20 cellular contexts compared by ENCODE assay signal in the genomic region with DNA sequence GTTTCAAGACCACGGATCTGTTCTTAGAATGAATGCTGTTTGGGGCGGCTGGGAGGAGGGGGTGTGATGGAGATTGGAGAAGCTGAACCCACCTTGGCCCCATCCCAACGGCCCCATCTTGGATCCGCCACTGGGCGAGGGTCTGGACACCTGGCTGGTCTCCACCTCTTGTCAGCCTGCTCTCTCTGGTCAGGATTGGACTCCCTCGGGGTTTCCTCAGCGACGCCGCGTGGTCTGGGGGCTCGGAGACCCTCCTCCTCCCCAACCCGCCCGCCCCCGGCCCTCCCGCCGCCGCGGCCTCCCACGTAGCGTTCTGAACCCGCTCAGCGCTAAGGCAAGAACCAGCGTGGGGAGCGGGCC. TPM values are rescaled to one million over a fixed set of nuclear protein-coding genes. Genes with fewer than 3 reads are reported as not detected.
A peak's percentile ranks its signal among the peaks of the same experiment; 100 is the strongest.
DNase-seq lines count a peak whose midpoint lies in the region; ATAC-seq and TF ChIP-seq lines count a peak whose summit lies in the region.
"Had no signal": no experiment of that assay in that cellular context is flagged by ENCODE, and none has a peak within 500 bp of the region (broad histone marks: within the 10 kb centered on the region; RNA-seq: fewer than 3 reads in every experiment).

No MANE protein-coding gene starts in this region.

- TF ChIP-seq CTCF in left ventricle myocardium inferior (IDR thresholded peaks at IDR 0.05; ENCODE audit: borderline replicate concordance) (no peak), esophagus muscularis mucosa (IDR thresholded peaks at IDR 0.05) (no peak), neural cell (IDR thresholded peaks at IDR 0.05; ENCODE audit: poor library complexity, severe bottlenecking) (no peak), tibial artery (IDR thresholded peaks at IDR 0.05) (no peak), foreskin fibroblast (IDR thresholded peaks at IDR 0.05; ENCODE audit: low read depth, low read length) (no peak), OCI-LY7 (conservative IDR thresholded peaks at IDR 0.05; ENCODE audit: low read length) (no peak)

- H3K4me3 ChIP-seq in left ventricle myocardium inferior (peak overlapping the region; percentile 84), esophagus muscularis mucosa (peak overlapping the region; percentile 19 to 43 (median 26)), neural cell (ENCODE audit: low read length) (peak overlapping the region; percentile 55), tibial artery (peak overlapping the region; percentile 28 to 41), foreskin fibroblast (ENCODE audit: low read depth in 1 of 2, low read length in 2 of 2) (no peak overlapping the region), OCI-LY7 (ENCODE audit: low read depth, low read length, poor library complexity, severe bottlenecking) (no peak overlapping the region)
- H3K4me3 ChIP-seq: A549, SJCRH30 had no signal

- H3K4me2 ChIP-seq in neural cell (ENCODE audit: low read length) (no peak overlapping the region), OCI-LY7 (ENCODE audit: low read length) (no peak overlapping the region)
- H3K4me2 ChIP-seq: A549 had no signal

- CTCF ChIA-PET in OCI-LY7 (lab: Charles Lee; ENCODE audit: unreplicated experiment), result no interaction called here

- DNase-seq in left ventricle myocardium inferior (no peak), left cardiac atrium (no peak), esophagus muscularis mucosa (ENCODE audit: extremely low spot score) (no peak), tibial artery (no peak), foreskin fibroblast (no peak), OCI-LY7 (ENCODE audit: low spot score) (no peak)
- DNase-seq: activated CD4-positive, alpha-beta memory T cell treated with anti-CD3 and anti-CD28 coated beads, Interleukin-2, amount 10 ng/mL, durations not matched to agents 7 days and 5 days; activated naive CD4-positive, alpha-beta T cell treated with Interleukin-2 at 50 U/mL for 16 hours; activated T-cell treated with anti-CD3 and anti-CD28 coated beads, Interleukin-2, amount 50 U/mL, for 24 hours; DMS 273 treated with DMSO at 0.1 percent for 48 hours; NCI-H1105 treated with DMSO at 0.1 percent for 48 hours; OCI-M1; SJCRH30; stimulated activated CD8-positive, alpha-beta memory T cell treated with anti-CD3 and anti-CD28 coated beads, Interleukin-4, amount 100 ng/mL, for 48 hours; T-helper 17 cell; WERI-Rb-1 had no signal

- H3K9me2 ChIP-seq in neural cell (ENCODE audit: insufficient read depth, low read length) (no peaks in the 10 kb centered on the region), OCI-LY7 (ENCODE audit: insufficient read depth, low read length) (no peaks in the 10 kb centered on the region)

- no peaks in the 10 kb centered on the region for H3K9me3 ChIP-seq in left ventricle myocardium inferior (replicated peaks)
- no peaks in the 10 kb centered on the region for H3K9me3 ChIP-seq in esophagus muscularis mucosa
- H3K9me3 ChIP-seq in neural cell (ENCODE audit: low read length), result peaks cover 11% of the 10 kb centered on the region
- no peaks in the 10 kb centered on the region for H3K9me3 ChIP-seq in tibial artery
- H3K9me3 ChIP-seq in OCI-LY7 (ENCODE audit: low read length), result no peaks in the 10 kb centered on the region
- H3K9me3 ChIP-seq: A549, SJCRH30 had no signal

- intact Hi-C loops in left ventricle myocardium inferior (cut with micrococcal nuclease) (no loop called here), left cardiac atrium (cut with DNase I) (no loop called here), esophagus muscularis mucosa (cut with DNase I) (loop anchor here (5.0 kb wide), 1 partner anchor 133 kb away; no protein-coding TSS in a partner anchor), tibial artery (cut with DNase I; ENCODE audit: low total_unique reads) (no loop called here), OCI-LY7 (cut with micrococcal nuclease; ENCODE audit: unreplicated experiment) (no loop called here)

- no peak for TF ChIP-seq POLR2A in esophagus muscularis mucosa (IDR thresholded peaks at IDR 0.05; ENCODE audit: low read depth)

- no peak for TF ChIP-seq RAD21 in neural cell (conservative IDR thresholded peaks at IDR 0.05)

- no peak for TF ChIP-seq EP300 in esophagus muscularis mucosa (IDR thresholded peaks at IDR 0.05)
- TF ChIP-seq EP300 in neural cell (conservative IDR thresholded peaks at IDR 0.05; ENCODE audit: poor library complexity, severe bottlenecking), result no peak

- H3K79me2 ChIP-seq in neural cell (replicated peaks; ENCODE audit: insufficient read depth, low read length) (no peaks in the 10 kb centered on the region), OCI-LY7 (ENCODE audit: insufficient read depth, low read depth, low read length) (peaks cover 2% of the 10 kb centered on the region; the same call in 1 of the 2 replicates)

- no peak overlapping the region for H3K9ac ChIP-seq in neural cell (ENCODE audit: low read length)

- no TSS peak for BruUV-seq in OCI-LY7 (replicated peaks; lab: Mats Ljungman, UMichigan)

- H4K20me1 ChIP-seq in neural cell (ENCODE audit: insufficient read depth), result no peaks in the 10 kb centered on the region
- H4K20me1 ChIP-seq in OCI-LY7 (ENCODE audit: insufficient read depth, low read length), result no peaks in the 10 kb centered on the region

- H3K27me3 ChIP-seq in left ventricle myocardium inferior (ENCODE audit: low read depth), result peaks cover 97% of the 10 kb centered on the region
- H3K27me3 ChIP-seq in esophagus muscularis mucosa, result peaks cover 4 to 96% (median 56%) of the 10 kb centered on the region in 4 donors
- H3K27me3 ChIP-seq in neural cell (ENCODE audit: insufficient read depth, low read depth, low read length), result peaks cover 99% of the 10 kb centered on the region
- H3K27me3 ChIP-seq in tibial artery, result peaks cover 0 to 88% of the 10 kb centered on the region in 2 donors
- H3K27me3 ChIP-seq: SJCRH30 had no signal

- H2AFZ ChIP-seq in neural cell (ENCODE audit: low read depth, low read length) (no peak overlapping the region), OCI-LY7 (ENCODE audit: low read length) (no peak overlapping the region)

- no peak overlapping the region for H3K27ac ChIP-seq in left ventricle myocardium inferior (replicated peaks)
- H3K27ac ChIP-seq in esophagus muscularis mucosa (replicated peaks in 1 of 4), result no peak overlapping the region
- H3K27ac ChIP-seq in neural cell (ENCODE audit: low read length), result no peak overlapping the region
- H3K27ac ChIP-seq in tibial artery, result no peak overlapping the region
- no peak overlapping the region for H3K27ac ChIP-seq in OCI-LY7 (ENCODE audit: low read depth, low read length, poor library complexity, severe bottlenecking)
- H3K27ac ChIP-seq: A549, SJCRH30, WERI-Rb-1 had no signal

- H3K36me3 ChIP-seq in left ventricle myocardium inferior (no peaks in the 10 kb centered on the region), esophagus muscularis mucosa (no peaks in the 10 kb centered on the region), neural cell (ENCODE audit: insufficient read depth, low read length) (no peaks in the 10 kb centered on the region), tibial artery (no peaks in the 10 kb centered on the region), OCI-LY7 (ENCODE audit: insufficient read depth, low read length) (no peaks in the 10 kb centered on the region)
- H3K36me3 ChIP-seq: SJCRH30, WERI-Rb-1 had no signal

- H3F3A ChIP-seq in neural cell (ENCODE audit: insufficient read depth, low read length, poor library complexity, severe bottlenecking), result no peaks in the 10 kb centered on the region

- H3K4me1 ChIP-seq in left ventricle myocardium inferior (peaks cover 90% of the 10 kb centered on the region), esophagus muscularis mucosa (peaks cover 53 to 89% (median 79%) of the 10 kb centered on the region in 4 donors), tibial artery (peaks cover 0 to 67% (median 54%) of the 10 kb centered on the region in 4 donors), OCI-LY7 (ENCODE audit: insufficient read depth, low read length, poor library complexity, severe bottlenecking) (peaks cover 25% of the 10 kb centered on the region)
- H3K4me1 ChIP-seq: SJCRH30 had no signal

- POLR2A ChIA-PET in OCI-LY7 (lab: Charles Lee), result no interaction called here

- ATAC-seq in left cardiac atrium (no peak), HG02970 (IDR thresholded peaks at IDR 0.05; ENCODE audit: low FRiP score, unreplicated experiment) (no peak)
- ATAC-seq: A549, left lobe of liver, T-helper 17 cell had no signal

- WGBS in esophagus muscularis mucosa, result 39% methylated on average over 2 of the region's 24 CpGs

TF ChIP-seq in neural cell, 6 proteins besides CTCF, POLR2A, EP300 and RAD21:
- no peak for TF ChIP-seq MXI1 (conservative IDR thresholded peaks at IDR 0.05; ENCODE audit: poor library complexity, severe bottlenecking)
- TF ChIP-seq POLR2AphosphoS5 (IDR thresholded peaks at IDR 0.05), result no peak
- no peak for TF ChIP-seq TAF1 (IDR thresholded peaks at IDR 0.05; ENCODE audit: low read depth)
- no peak for TF ChIP-seq SMC3 (conservative IDR thresholded peaks at IDR 0.05; ENCODE audit: poor library complexity)
- no peak for TF ChIP-seq EZH2 (IDR thresholded peaks at IDR 0.05; ENCODE audit: borderline replicate concordance, insufficient read depth, low read length, poor library complexity, severe bottlenecking)

RNA-seq across cellular contexts. Expression of gene FLI1, which starts 4.3 kb away (rescaled TPM):
- 16.4 TPM for total RNA-seq in left ventricle myocardium inferior
- 10 to 100 TPM; 22.1 to 27.9 TPM for total RNA-seq in left cardiac atrium
- 10 to 100 TPM; 17.4 to 43.8 (median 29.6) TPM for total RNA-seq in esophagus muscularis mucosa
- 0.38 TPM in 1 of 2 replicates, not detected in the other for polyA plus RNA-seq in neural cell
- not detected in 2 replicates for polyA minus RNA-seq in neural cell
- total RNA-seq in OCI-LY7 (2014; rRNA removed; shearing (Covaris generic)), result 79.4 and 88.8 TPM in 2 replicates
- total RNA-seq in OCI-LY7 (2022), result 78.2 and 81.2 TPM in 2 replicates

Comparison
In these comparisons a context has a peak if more than half of its experiments do, and no peak if none do; other contexts are left out.
1. H3K4me3 ChIP-seq: peak in left ventricle myocardium inferior (single experiment), esophagus muscularis mucosa (4 of 4), neural cell (single experiment) and tibial artery (2 of 2); none in foreskin fibroblast (0 of 2) and OCI-LY7 (single experiment).